ENCODE assay signal across 28 cellular contexts in genomic region chr3:76643620-76644019, GRCh38.
"Had no signal": no experiment of that assay in that cellular context is flagged by ENCODE, and none has a peak within 500 bp of the region (broad histone marks: within the 10 kb centered on the region; RNA-seq: fewer than 3 reads in every experiment).

No MANE protein-coding gene starts in this region.

- ATAC-seq: activated CD8-positive, alpha-beta T cell treated with anti-CD3 and anti-CD28 coated beads, Interleukin-2, amount 10 ng/mL, durations not matched to agents 7 days and 5 days; activated naive CD4-positive, alpha-beta T cell treated with anti-CD3 and anti-CD28 coated beads, Interleukin-2, amount 50 U/mL, for 72 hours; body of pancreas; Panc1; Right ventricle myocardium inferior had no signal

- H3K27me3 ChIP-seq: adrenal gland, body of pancreas, breast epithelium had no signal

- H3K9me3 ChIP-seq: adrenal gland, body of pancreas, breast epithelium had no signal

- H3K4me3 ChIP-seq: adrenal gland, body of pancreas, breast epithelium, coronary artery had no signal

- H3K27ac ChIP-seq: adrenal gland, body of pancreas, breast epithelium, coronary artery had no signal

- H3K36me3 ChIP-seq: adrenal gland, breast epithelium had no signal

- H3K4me1 ChIP-seq: adrenal gland, body of pancreas, breast epithelium had no signal

- DNase-seq: activated CD4-positive, alpha-beta T cell treated with anti-CD3 and anti-CD28 coated beads, Interleukin-2, amount 10 ng/mL, durations not matched to agents 7 days and 5 days; activated CD4-positive, alpha-beta T cell treated with anti-CD3 and anti-CD28 coated beads, Interleukin-2, amount 50 U/mL, for 48 hours; activated CD8-positive, alpha-beta T cell treated with anti-CD3 and anti-CD28 coated beads, Interleukin-2, amount 10 ng/mL, durations not matched to agents 7 days and 5 days; activated gamma-delta T cell; activated naive CD4-positive, alpha-beta T cell treated with Interleukin-2 at 50 U/mL for 16 hours; activated T-cell treated with anti-CD3 and anti-CD28 coated beads, Interleukin-2, amount 50 U/mL, for 24 hours; adrenal gland; body of pancreas; Kasumi-1; KG1; MM.1S; MV-4-11; NCI-H1092; NCI-H1436 treated with DMSO at 0.1 percent for 48 hours; NCI-H187 treated with DMSO at 0.1 percent for 48 hours; NCI-H2081; NCI-H2171; NCI-H510A; NCI-H526; NCI-H774; RPMI8226; SIG-M5; T1000 had no signal
